Comparison of ENCODE assay signal across 27 cellular contexts in the genomic region with DNA sequence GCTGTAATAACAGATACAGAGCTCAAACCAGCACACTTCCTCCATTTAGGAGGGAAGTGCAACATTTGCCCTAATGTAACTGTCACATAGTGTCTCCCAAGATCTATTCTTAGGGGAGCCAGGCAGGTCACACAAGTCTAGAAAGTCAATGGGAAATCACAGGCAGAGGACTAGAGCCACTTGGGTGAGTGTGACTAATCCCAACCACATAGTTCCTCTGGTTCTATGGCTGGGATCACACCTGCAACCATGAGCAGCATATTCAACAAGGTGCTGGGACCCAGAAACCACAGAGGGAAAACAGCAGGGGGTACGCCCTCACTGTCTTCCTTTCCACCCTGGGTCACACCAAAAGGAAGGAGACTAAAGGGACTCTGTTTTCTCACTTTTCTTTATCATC.
"Had no signal": no experiment of that assay in that cellular context is flagged by ENCODE, and none has a peak within 500 bp of the region (broad histone marks: within the 10 kb centered on the region; RNA-seq: fewer than 3 reads in every experiment).

No MANE protein-coding gene starts in this region.

- H3K4me2 ChIP-seq: neural progenitor cell, smooth muscle cell had no signal

- H3K79me2 ChIP-seq: parathyroid adenoma had no signal

- H2AFZ ChIP-seq: neural progenitor cell, parathyroid adenoma had no signal

- H3K36me3 ChIP-seq: neural progenitor cell, ovary, spleen, suprapubic skin, tibial artery, transverse colon, upper lobe of right lung, uterus had no signal

- H3K27ac ChIP-seq: neural progenitor cell, ovary, parathyroid adenoma, psoas muscle, skin epidermis, spleen, suprapubic skin, testis, tibial artery, transverse colon, upper lobe of right lung, uterus had no signal

- DNase-seq: natural killer cell; occipital lobe; ovary; posterior cingulate gyrus; psoas muscle; right cardiac atrium; spleen; stimulated activated CD4-positive, alpha-beta T cell treated with anti-CD3 and anti-CD28 coated beads, Interleukin-12 subunit alpha, Interleukin-12 subunit beta, amount 100 ng/mL, for 4 hours; stimulated activated CD4-positive, alpha-beta T cell treated with anti-CD3 and anti-CD28 coated beads, Interleukin-1b, Interleukin-23, amount 100 ng/mL, for 48 hours; stimulated activated CD4-positive, alpha-beta T cell treated with anti-CD3 and anti-CD28 coated beads, Interleukin-4, amount 100 ng/mL, for 1 hour; stimulated activated CD4-positive, alpha-beta T cell treated with anti-CD3 and anti-CD28 coated beads, Interleukin-4, amount 100 ng/mL, for 4 hours; stimulated activated CD8-positive, alpha-beta memory T cell treated with anti-CD3 and anti-CD28 coated beads, Interleukin-4, amount 100 ng/mL, for 48 hours; stimulated activated naive CD4-positive, alpha-beta T cell; stimulated activated naive CD8-positive, alpha-beta T cell treated with anti-CD3 and anti-CD28 coated beads, Interleukin-15, amount 100 ng/mL, for 72 hours; stimulated activated naive CD8-positive, alpha-beta T cell treated with anti-CD3 and anti-CD28 coated beads, Interleukin-15, Interleukin-2, amounts not matched to agents 100 U/mL and 50 U/mL, for 24 hours; tibial artery; transverse colon; upper lobe of right lung; uterus had no signal

- H3K27me3 ChIP-seq: neural progenitor cell, ovary, spleen, suprapubic skin, testis, tibial artery, transverse colon, upper lobe of right lung, uterus had no signal

- H3K9me3 ChIP-seq: ovary, psoas muscle, suprapubic skin, testis, transverse colon, upper lobe of right lung, uterus had no signal

- ATAC-seq: natural killer cell; psoas muscle; right cardiac atrium; sciatic nerve; stimulated activated memory B cell treated with anti-CD40 and anti-IgM and Interleukin-4, amounts not matched to agents 10 μg/mL and 1 μg/mL and 100 μg/mL, for 72 hours; stimulated activated naive CD8-positive, alpha-beta T cell treated with anti-CD3 and anti-CD28 coated beads, Interleukin-15, amount 100 ng/mL, for 72 hours; stimulated activated naive CD8-positive, alpha-beta T cell treated with anti-CD3 and anti-CD28 coated beads, Interleukin-15, Interleukin-2, amounts not matched to agents 100 U/mL and 50 U/mL, for 24 hours had no signal

- H3K4me1 ChIP-seq: neural progenitor cell, parathyroid adenoma, psoas muscle, spleen, suprapubic skin, testis, tibial artery, transverse colon, upper lobe of right lung, uterus had no signal

- H3K9ac ChIP-seq: neural progenitor cell, parathyroid adenoma had no signal

- H3K4me3 ChIP-seq: neural progenitor cell, ovary, psoas muscle, skin epidermis, smooth muscle cell, spleen, suprapubic skin, testis, tibial artery, transverse colon, upper lobe of right lung, uterus had no signal
